In the genomic region with DNA sequence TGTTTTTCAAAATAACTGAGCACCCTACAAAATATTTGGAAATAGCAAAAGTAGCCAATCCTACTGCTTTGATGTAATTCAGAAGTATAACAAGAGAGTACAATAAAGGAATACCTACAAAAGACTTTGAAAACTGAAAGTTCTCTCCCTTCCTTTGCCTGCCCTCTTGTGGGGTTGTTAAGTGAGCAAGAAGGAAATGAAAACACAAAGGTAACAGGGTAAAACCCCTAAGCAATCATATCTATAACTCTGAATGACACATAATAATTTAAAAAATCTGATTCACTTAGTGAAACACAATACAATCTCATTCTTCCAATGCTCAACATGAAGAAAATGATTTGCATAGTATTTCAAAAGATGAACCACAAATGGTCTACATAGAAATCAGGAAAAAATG, we compare ENCODE assay signal across 9 cellular contexts.
DNase-seq lines count a peak whose midpoint lies in the region; ATAC-seq and TF ChIP-seq lines count a peak whose summit lies in the region.
"Had no signal": no experiment of that assay in that cellular context is flagged by ENCODE, and none has a peak within 500 bp of the region (broad histone marks: within the 10 kb centered on the region; RNA-seq: fewer than 3 reads in every experiment).

No MANE protein-coding gene starts in this region.

- TF ChIP-seq CTCF in OCI-LY7 (conservative IDR thresholded peaks at IDR 0.05; ENCODE audit: low read length) (peak; percentile 56; the same call in 1 of the 2 replicates), suprapubic skin (IDR thresholded peaks at IDR 0.05) (no peak)

- no peak overlapping the region for H3K4me3 Mint-ChIP-seq in activated T-cell treated with anti-CD3 and anti-CD28 coated beads, Interleukin-2, amount 50 U/mL, for 24 hours
- H3K4me3 Mint-ChIP-seq: activated naive CD8-positive, alpha-beta T cell treated with anti-CD3 and anti-CD28 coated beads, Interleukin-2, amount 10 ng/mL, durations not matched to agents 7 days and 5 days had no signal

- TF ChIP-seq EP300 in suprapubic skin (IDR thresholded peaks at IDR 0.05), result no peak

- H3K36me3 Mint-ChIP-seq in activated T-cell treated with anti-CD3 and anti-CD28 coated beads, Interleukin-2, amount 50 U/mL, for 24 hours (ENCODE audit: low read depth), result peaks cover 19% of the 10 kb centered on the region

- peaks cover 49% of the 10 kb centered on the region for H3K4me1 Mint-ChIP-seq in activated T-cell treated with anti-CD3 and anti-CD28 coated beads, Interleukin-2, amount 50 U/mL, for 24 hours (ENCODE audit: low read depth)

- ATAC-seq in HG02571 (IDR thresholded peaks at IDR 0.05; ENCODE audit: unreplicated experiment) (peak; percentile 69), esophagus mucosa (peak; percentile 75)
- peak; percentile 98 for ATAC-seq in stimulated activated naive CD8-positive, alpha-beta T cell treated with anti-CD3 and anti-CD28 coated beads, Interleukin-15, Interleukin-2, amounts not matched to agents 100 U/mL and 50 U/mL, for 24 hours

- peak overlapping the region; percentile 85 for H3K27ac Mint-ChIP-seq in activated T-cell treated with anti-CD3 and anti-CD28 coated beads, Interleukin-2, amount 50 U/mL, for 24 hours
- H3K27ac Mint-ChIP-seq: activated naive CD8-positive, alpha-beta T cell treated with anti-CD3 and anti-CD28 coated beads, Interleukin-2, amount 10 ng/mL, durations not matched to agents 7 days and 5 days had no signal

- no TSS peak for BruUV-seq in OCI-LY7 (replicated peaks; lab: Mats Ljungman, UMichigan)

- DNase-seq in activated T-cell treated with anti-CD3 and anti-CD28 coated beads, Interleukin-2, amount 50 U/mL, for 24 hours, result no peak
- DNase-seq in activated T-cell treated with anti-CD3 and anti-CD28 coated beads for 4 hours (no peak), OCI-LY7 (ENCODE audit: low spot score) (peak; percentile 16), suprapubic skin (ENCODE audit: low spot score in 2 of 2) (no peak), NK-92 (lab: John Stamatoyannopoulos, UW; ENCODE audit: unreplicated experiment) (no peak)
- no peak for DNase-seq in stimulated activated naive CD8-positive, alpha-beta T cell treated with anti-CD3 and anti-CD28 coated beads, Interleukin-15, Interleukin-2, amounts not matched to agents 100 U/mL and 50 U/mL, for 24 hours
- DNase-seq: activated naive CD8-positive, alpha-beta T cell treated with anti-CD3 and anti-CD28 coated beads, Interleukin-2, amount 10 ng/mL, durations not matched to agents 7 days and 5 days had no signal

- H3K4me3 ChIP-seq in OCI-LY7 (ENCODE audit: low read depth, low read length, poor library complexity, severe bottlenecking) (no peak overlapping the region), suprapubic skin (no peak overlapping the region)

- H3K27ac ChIP-seq in OCI-LY7 (ENCODE audit: low read depth, low read length, poor library complexity, severe bottlenecking) (no peak overlapping the region), suprapubic skin (no peak overlapping the region)

- intact Hi-C loops in OCI-LY7 (cut with micrococcal nuclease; ENCODE audit: unreplicated experiment), result loop anchor here (5.0 kb wide), 1 partner anchor 105 kb away; no protein-coding TSS in a partner anchor

- H3K27me3 Mint-ChIP-seq in activated T-cell treated with anti-CD3 and anti-CD28 coated beads, Interleukin-2, amount 50 U/mL, for 24 hours, result no peaks in the 10 kb centered on the region
- H3K27me3 Mint-ChIP-seq: activated naive CD8-positive, alpha-beta T cell treated with anti-CD3 and anti-CD28 coated beads, Interleukin-2, amount 10 ng/mL, durations not matched to agents 7 days and 5 days had no signal

- H3K27me3 ChIP-seq in suprapubic skin, result no peaks in the 10 kb centered on the region

- peaks cover 13% of the 10 kb centered on the region; the same call in 1 of the 2 replicates for H4K20me1 ChIP-seq in OCI-LY7 (ENCODE audit: insufficient read depth, low read length)

- H3K9me3 ChIP-seq in OCI-LY7 (ENCODE audit: low read length) (no peaks in the 10 kb centered on the region), suprapubic skin (no peaks in the 10 kb centered on the region)

- peaks cover 47% of the 10 kb centered on the region for H3K79me2 ChIP-seq in OCI-LY7 (ENCODE audit: insufficient read depth, low read depth, low read length)

- POLR2A ChIA-PET in OCI-LY7 (lab: Charles Lee), result no interaction called here

- H3K4me1 ChIP-seq in OCI-LY7 (ENCODE audit: insufficient read depth, low read length, poor library complexity, severe bottlenecking), result peaks cover 9% of the 10 kb centered on the region
- H3K4me1 ChIP-seq in suprapubic skin, result peaks cover 7% of the 10 kb centered on the region

- no peak overlapping the region for H3K4me2 ChIP-seq in OCI-LY7 (ENCODE audit: low read length)

- peaks cover 5% of the 10 kb centered on the region; the same call in 1 of the 2 replicates for H3K36me3 ChIP-seq in OCI-LY7 (ENCODE audit: insufficient read depth, low read length)
- H3K36me3 ChIP-seq in suprapubic skin, result no peaks in the 10 kb centered on the region

- H2AFZ ChIP-seq in OCI-LY7 (ENCODE audit: low read length), result no peak overlapping the region

- CTCF ChIA-PET in OCI-LY7 (lab: Charles Lee; ENCODE audit: unreplicated experiment), result no interaction called here

- no peaks in the 10 kb centered on the region for H3K9me2 ChIP-seq in OCI-LY7 (ENCODE audit: insufficient read depth, low read length)

- H3K9me3 Mint-ChIP-seq in activated T-cell treated with anti-CD3 and anti-CD28 coated beads, Interleukin-2, amount 50 U/mL, for 24 hours, result no peaks in the 10 kb centered on the region
- H3K9me3 Mint-ChIP-seq: activated naive CD8-positive, alpha-beta T cell treated with anti-CD3 and anti-CD28 coated beads, Interleukin-2, amount 10 ng/mL, durations not matched to agents 7 days and 5 days had no signal

- TF ChIP-seq POLR2A in suprapubic skin (IDR thresholded peaks at IDR 0.05), result no peak
